1 cellular context compared by ENCODE assay signal in genomic region chr13:27952931-27953670, GRCh38.
TF ChIP-seq lines count a peak whose summit lies in the region.

No MANE protein-coding gene starts in this region.

TF ChIP-seq in HepG2, 621 proteins besides CTCF, POLR2A, EP300 and RAD21:
- TF ChIP-seq NONO (IDR thresholded peaks at IDR 0.05) (no peak), NONO (CRISPR knock-in tag; conservative IDR thresholded peaks at IDR 0.05) (0 out of 2 replicates have a peak, but pooled peaks have one; percentile 5), ZBTB49 (CRISPR knock-in tag; IDR thresholded peaks at IDR 0.05; ENCODE audit: borderline replicate concordance) (no peak), HNF4G (IDR thresholded peaks at IDR 0.05; ENCODE audit: borderline replicate concordance, low read depth, low read length) (peak; percentile 28; the same call in 1 of the 2 replicates), HNF4G (CRISPR knock-in tag; IDR thresholded peaks at IDR 0.05; ENCODE audit: borderline replicate concordance, low read depth) (no peak), ZNF430 (CRISPR knock-in tag; IDR thresholded peaks at IDR 0.05) (0 out of 2 replicates have a peak, but pooled peaks have one; percentile 22), ASH2L (IDR thresholded peaks at IDR 0.05; ENCODE audit: insufficient read length, low read depth, low read length) (peak; percentile 8), ISX (CRISPR knock-in tag; conservative IDR thresholded peaks at IDR 0.05) (no peak), ZFAT (CRISPR knock-in tag; conservative IDR thresholded peaks at IDR 0.05) (no peak), SOX6 (IDR thresholded peaks at IDR 0.05) (no peak), SOX6 (CRISPR knock-in tag; IDR thresholded peaks at IDR 0.05) (0 out of 2 replicates have a peak, but pooled peaks have one; percentile 18), PATZ1 (CRISPR knock-in tag; IDR thresholded peaks at IDR 0.05) (peak; percentile 30; the same call in 1 of the 2 replicates), TFE3 (CRISPR knock-in tag; IDR thresholded peaks at IDR 0.05) (no peak), ZMYM3 (CRISPR knock-in tag; IDR thresholded peaks at IDR 0.05) (0 out of 2 replicates have a peak, but pooled peaks have one; percentile 30), NR2F6 (IDR thresholded peaks at IDR 0.05) (no peak), NR2F6 (CRISPR knock-in tag; IDR thresholded peaks at IDR 0.05) (peak; percentile 40; the same call in 1 of the 2 replicates), PAXIP1 (CRISPR knock-in tag; conservative IDR thresholded peaks at IDR 0.05) (peak; percentile 42; the same call in 1 of the 2 replicates), ZNF710 (CRISPR knock-in tag; IDR thresholded peaks at IDR 0.05; ENCODE audit: borderline replicate concordance) (0 out of 2 replicates have a peak, but pooled peaks have one; percentile 11), SALL1 (CRISPR knock-in tag; IDR thresholded peaks at IDR 0.05) (peak; percentile 27; the same call in 1 of the 2 replicates), ZNF33A (CRISPR knock-in tag; IDR thresholded peaks at IDR 0.05; ENCODE audit: borderline replicate concordance) (no peak), BHLHE40 (IDR thresholded peaks at IDR 0.05; ENCODE audit: low read length) (0 out of 2 replicates have a peak, but pooled peaks have one; percentile 8), ZNF331 (CRISPR knock-in tag; IDR thresholded peaks at IDR 0.05) (0 out of 2 replicates have a peak, but pooled peaks have one; percentile 12), ZNF83 (CRISPR knock-in tag; IDR thresholded peaks at IDR 0.05; ENCODE audit: borderline replicate concordance) (no peak)
TF ChIP-seq in HepG2: peak in this region for 13.
